17 cellular contexts compared by ENCODE assay signal in the genomic region with DNA sequence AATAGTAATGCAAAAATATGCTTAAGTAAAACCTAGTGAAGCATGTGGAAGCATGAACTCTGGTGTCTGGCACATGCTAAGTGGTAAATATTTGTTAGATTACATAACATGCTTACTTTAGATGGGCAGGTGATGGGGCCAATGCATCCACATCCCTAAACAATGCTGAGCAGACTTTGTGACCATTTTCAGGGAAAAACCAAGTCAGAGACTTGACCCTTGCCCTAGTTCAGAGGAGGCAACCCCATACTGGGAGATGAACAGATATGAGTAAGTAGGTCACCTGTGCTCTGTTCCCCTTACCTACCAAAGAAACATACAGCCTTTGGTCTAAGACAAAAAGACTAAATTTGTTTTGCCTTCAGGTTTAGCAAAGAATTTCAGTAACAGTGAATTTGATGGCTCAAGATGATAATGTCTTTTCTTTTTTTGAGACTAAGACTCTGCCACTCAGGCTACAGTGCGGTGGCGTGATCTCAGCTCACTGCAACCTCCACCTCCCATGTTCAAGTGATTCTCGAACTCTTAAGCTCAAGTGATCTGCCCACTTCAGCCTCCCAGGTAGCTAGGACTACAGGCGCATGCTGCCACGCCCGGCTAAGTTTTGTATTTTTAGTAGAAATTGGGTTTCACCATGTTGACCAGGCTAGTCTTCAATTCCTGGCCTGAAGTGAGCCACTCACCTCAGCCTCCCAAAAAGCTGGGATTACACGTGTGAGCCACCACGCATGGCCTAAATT.
DNase-seq lines count a peak whose midpoint lies in the region; ATAC-seq and TF ChIP-seq lines count a peak whose summit lies in the region.
"Had no signal": no experiment of that assay in that cellular context is flagged by ENCODE, and none has a peak within 500 bp of the region (broad histone marks: within the 10 kb centered on the region; RNA-seq: fewer than 3 reads in every experiment).

No MANE protein-coding gene starts in this region.

- peaks cover 10% of the 10 kb centered on the region for H3K4me1 Mint-ChIP-seq in activated naive CD8-positive, alpha-beta T cell treated with anti-CD3 and anti-CD28 coated beads, Interleukin-2, amount 50 U/mL, for 24 hours

- H3K36me3 ChIP-seq in lower lobe of right lung, result peaks cover 8% of the 10 kb centered on the region
- peaks cover 0 to 7% (median 0%) of the 10 kb centered on the region in 4 donors for H3K36me3 ChIP-seq in upper lobe of left lung
- H3K36me3 ChIP-seq: HAP-1 had no signal

- intact Hi-C loops in lower lobe of right lung (cut with DNase I), result no loop called here

- TF ChIP-seq CTCF in lower lobe of right lung (IDR thresholded peaks at IDR 0.05) (no peak), upper lobe of left lung (IDR thresholded peaks at IDR 0.05) (no peak)

- H3K27me3 ChIP-seq in lower lobe of right lung (ENCODE audit: low read depth), result no peaks in the 10 kb centered on the region
- H3K27me3 ChIP-seq in upper lobe of left lung, result no peaks in the 10 kb centered on the region
- H3K27me3 ChIP-seq: BLaER1, SJSA1 had no signal

- H3K36me3 Mint-ChIP-seq in activated naive CD8-positive, alpha-beta T cell treated with anti-CD3 and anti-CD28 coated beads, Interleukin-2, amount 50 U/mL, for 24 hours (ENCODE audit: low read depth), result peaks cover 6% of the 10 kb centered on the region

- H3K27ac ChIP-seq in lower lobe of right lung (peak overlapping the region; percentile 64), upper lobe of left lung (peak overlapping the region; percentile 2 to 57 (median 52))
- H3K27ac ChIP-seq: BLaER1, SJSA1 had no signal

- H3K27ac Mint-ChIP-seq in activated naive CD8-positive, alpha-beta T cell treated with anti-CD3 and anti-CD28 coated beads, Interleukin-2, amount 50 U/mL, for 24 hours, result no peak overlapping the region

- H3K4me3 Mint-ChIP-seq in activated naive CD8-positive, alpha-beta T cell treated with anti-CD3 and anti-CD28 coated beads, Interleukin-2, amount 50 U/mL, for 24 hours, result no peak overlapping the region

- TF ChIP-seq EP300 in upper lobe of left lung (IDR thresholded peaks at IDR 0.05), result peak in 1 of 4 donors; percentile 63

- H3K4me3 ChIP-seq in lower lobe of right lung (no peak overlapping the region), upper lobe of left lung (no peak overlapping the region)
- H3K4me3 ChIP-seq: BLaER1, HAP-1, SJSA1 had no signal

- ATAC-seq in lower lobe of right lung, result peak; percentile 91 to 94
- peak; percentile 46 to 85 for ATAC-seq in upper lobe of left lung (ENCODE audit: low FRiP score in 2 of 2)
- ATAC-seq in activated naive CD8-positive, alpha-beta T cell treated with anti-CD3 and anti-CD28 coated beads, Interleukin-2, amount 50 U/mL, for 24 hours, result no peak
- no peak for ATAC-seq in GM21367 (IDR thresholded peaks at IDR 0.05; ENCODE audit: unreplicated experiment)

- H3K4me1 ChIP-seq in lower lobe of right lung (peaks cover 9% of the 10 kb centered on the region), upper lobe of left lung (peaks cover 0 to 14% (median 6%) of the 10 kb centered on the region in 4 donors)
- H3K4me1 ChIP-seq: BLaER1, HAP-1, SJSA1 had no signal

- TF ChIP-seq POLR2A in upper lobe of left lung (IDR thresholded peaks at IDR 0.05), result no peak

- H3K9me3 Mint-ChIP-seq in activated naive CD8-positive, alpha-beta T cell treated with anti-CD3 and anti-CD28 coated beads, Interleukin-2, amount 50 U/mL, for 24 hours, result no peaks in the 10 kb centered on the region

- WGBS in upper lobe of left lung, 2 donors, result 74 to 75% methylated on average over 8 of the region's 8 CpGs

- DNase-seq in NCI-H510A treated with DMSO at 0.1 percent for 48 hours (lab: John Stamatoyannopoulos, UW), result peak; percentile 14
- no peak for DNase-seq in NCI-H510A (lab: John Stamatoyannopoulos, UW)
- peak; percentile 28 for DNase-seq in central memory CD4-positive, alpha-beta T cell
- peak; percentile 65 for DNase-seq in lower lobe of right lung
- DNase-seq in upper lobe of left lung, result peak in 1 of 2 donors; percentile 83
- no peak for DNase-seq in activated naive CD4-positive, alpha-beta T cell treated with anti-CD3 and anti-CD28 coated beads, Interleukin-2, amount 50 U/mL, for 16 hours
- no peak for DNase-seq in activated naive CD8-positive, alpha-beta T cell treated with anti-CD3 and anti-CD28 coated beads, Interleukin-2, amount 50 U/mL, for 24 hours
- DNase-seq: 8988T, EL, NCI-H1417 treated with DMSO at 0.1 percent for 48 hours, NCI-H1930, NCI-H2171 treated with DMSO at 0.1 percent for 48 hours, NCI-H82 had no signal

- H3K9me3 ChIP-seq in lower lobe of right lung, result no peaks in the 10 kb centered on the region
- H3K9me3 ChIP-seq in upper lobe of left lung, result no peaks in the 10 kb centered on the region
- H3K9me3 ChIP-seq: BLaER1, HAP-1, SJSA1 had no signal

- H3K27me3 Mint-ChIP-seq in activated naive CD8-positive, alpha-beta T cell treated with anti-CD3 and anti-CD28 coated beads, Interleukin-2, amount 50 U/mL, for 24 hours, result no peaks in the 10 kb centered on the region

Comparison
In these comparisons a context has a peak if more than half of its experiments do, and no peak if none do; other contexts are left out.
1. DNase-seq: peak in NCI-H510A treated with DMSO at 0.1 percent for 48 hours (single experiment), central memory CD4-positive, alpha-beta T cell (single experiment) and lower lobe of right lung (single experiment); none in NCI-H510A (single experiment), activated naive CD4-positive, alpha-beta T cell treated with anti-CD3 and anti-CD28 coated beads, Interleukin-2, amount 50 U/mL, for 16 hours (single experiment) and activated naive CD8-positive, alpha-beta T cell treated with anti-CD3 and anti-CD28 coated beads, Interleukin-2, amount 50 U/mL, for 24 hours (single experiment).
2. ATAC-seq: peak in lower lobe of right lung (2 of 2) and upper lobe of left lung (2 of 2); none in activated naive CD8-positive, alpha-beta T cell treated with anti-CD3 and anti-CD28 coated beads, Interleukin-2, amount 50 U/mL, for 24 hours (single experiment) and GM21367 (single experiment).